30 cellular contexts compared by ENCODE assay signal in genomic region chr14:51938137-51938536, GRCh38. TPM values are rescaled to one million over a fixed set of nuclear protein-coding genes. Genes with fewer than 3 reads are reported as not detected.
DNase-seq lines count a peak whose midpoint lies in the region; ATAC-seq and TF ChIP-seq lines count a peak whose summit lies in the region.
"Had no signal": no experiment of that assay in that cellular context is flagged by ENCODE, and none has a peak within 500 bp of the region (broad histone marks: within the 10 kb centered on the region; RNA-seq: fewer than 3 reads in every experiment).

No MANE protein-coding gene starts in this region.

- H3K27me3 Mint-ChIP-seq in activated naive CD4-positive, alpha-beta T cell treated with anti-CD3 and anti-CD28 coated beads, Interleukin-2, amount 50 U/mL, for 24 hours, result no peaks in the 10 kb centered on the region
- no peaks in the 10 kb centered on the region for H3K27me3 Mint-ChIP-seq in brain
- no peaks in the 10 kb centered on the region for H3K27me3 Mint-ChIP-seq in memory B cell
- H3K27me3 Mint-ChIP-seq: activated CD4-positive, alpha-beta memory T cell treated with anti-CD3 and anti-CD28 coated beads for 36 hours; B cell; IgD-negative memory B cell had no signal

- no peak for DNase-seq in activated naive CD4-positive, alpha-beta T cell (lab: John Stamatoyannopoulos, UW)
- no peak for DNase-seq in memory B cell (ENCODE audit: low spot score in 2 of 2)
- DNase-seq in tibial nerve (ENCODE audit: low spot score in 2 of 2), result no peak
- no peak for DNase-seq in effector CD4-positive, alpha-beta T cell
- DNase-seq: 8988T; activated CD4-positive, alpha-beta memory T cell treated with anti-CD3 and anti-CD28 coated beads for 36 hours; activated CD4-positive, CD25-positive, alpha-beta regulatory T cell; activated naive CD4-positive, alpha-beta T cell treated with Interleukin-2 at 50 U/mL for 16 hours; activated T-cell treated with anti-CD3 and anti-CD28 coated beads for 4 hours; caudate nucleus; erythroblast; kidney; lower lobe of right lung; NCI-H1436; NCI-H2171; NCI-H69; occipital lobe; retina; RPMI8226; stimulated activated CD4-positive, alpha-beta T cell treated with anti-CD3 and anti-CD28 coated beads, Interleukin-4, amount 100 ng/mL, for 1 hour; stomach; T1000; upper lobe of left lung had no signal

- peak overlapping the region; percentile 26 for H3K27ac ChIP-seq in subcutaneous abdominal adipose tissue (ENCODE audit: low read depth, low read length)
- H3K27ac ChIP-seq in tibial nerve, result peak overlapping the region in 2 of 4 donors; percentile 14 to 76
- H3K27ac ChIP-seq: lower lobe of right lung, SK-N-MC, stomach, upper lobe of left lung had no signal

- no peaks in the 10 kb centered on the region for H3K9me3 Mint-ChIP-seq in activated naive CD4-positive, alpha-beta T cell treated with anti-CD3 and anti-CD28 coated beads, Interleukin-2, amount 50 U/mL, for 24 hours
- H3K9me3 Mint-ChIP-seq in brain (peaks cover 0 to 3% (median 0%) of the 10 kb centered on the region in 5 experiments), memory B cell (no peaks in the 10 kb centered on the region)

- H3K27me3 ChIP-seq in subcutaneous abdominal adipose tissue (ENCODE audit: control insufficient read depth in 5 of 5, insufficient read depth in 4 of 5, low read length in 5 of 5) (no peaks in the 10 kb centered on the region), tibial nerve (no peaks in the 10 kb centered on the region)
- H3K27me3 ChIP-seq: stomach, upper lobe of left lung had no signal

- H3K9me3 ChIP-seq in subcutaneous abdominal adipose tissue (ENCODE audit: control insufficient read depth in 5 of 5, low read length in 5 of 5), result no peaks in the 10 kb centered on the region
- H3K9me3 ChIP-seq in tibial nerve, result no peaks in the 10 kb centered on the region
- H3K9me3 ChIP-seq: lower lobe of right lung, stomach, upper lobe of left lung had no signal

- peaks cover 64% of the 10 kb centered on the region for H3K4me1 Mint-ChIP-seq in activated naive CD4-positive, alpha-beta T cell treated with anti-CD3 and anti-CD28 coated beads, Interleukin-2, amount 50 U/mL, for 24 hours
- H3K4me1 Mint-ChIP-seq in brain (peaks cover 66% of the 10 kb centered on the region), memory B cell (peaks cover 22% of the 10 kb centered on the region)

- no peak overlapping the region for H3K9ac ChIP-seq in subcutaneous abdominal adipose tissue (ENCODE audit: low read length in 5 of 5)

- H3K4me3 Mint-ChIP-seq in activated naive CD4-positive, alpha-beta T cell treated with anti-CD3 and anti-CD28 coated beads, Interleukin-2, amount 50 U/mL, for 24 hours, result no peak overlapping the region
- no peak overlapping the region for H3K4me3 Mint-ChIP-seq in brain
- no peak overlapping the region for H3K4me3 Mint-ChIP-seq in memory B cell
- H3K4me3 Mint-ChIP-seq: activated CD4-positive, alpha-beta memory T cell treated with anti-CD3 and anti-CD28 coated beads for 36 hours; B cell; IgD-negative memory B cell had no signal

- H3K4me3 ChIP-seq in subcutaneous abdominal adipose tissue (ENCODE audit: low read depth in 1 of 5, low read length in 5 of 5), result no peak overlapping the region
- H3K4me3 ChIP-seq in tibial nerve, result no peak overlapping the region
- H3K4me3 ChIP-seq: lower lobe of right lung, SK-N-MC, stomach, upper lobe of left lung had no signal

- WGBS in tibial nerve, 2 donors, result 47 to 48% methylated on average over 1 of the region's 1 CpG

- H3K4me1 ChIP-seq in subcutaneous abdominal adipose tissue (ENCODE audit: control insufficient read depth in 5 of 5, insufficient read depth in 5 of 5, low read length in 5 of 5) (peaks cover 0 to 25% (median 17%) of the 10 kb centered on the region in 5 donors), tibial nerve (peaks cover 0 to 31% (median 4%) of the 10 kb centered on the region in 4 donors)
- H3K4me1 ChIP-seq: lower lobe of right lung, stomach, upper lobe of left lung had no signal

- no peak for TF ChIP-seq POLR2A in tibial nerve (IDR thresholded peaks at IDR 0.05)

- H3K36me3 Mint-ChIP-seq in activated naive CD4-positive, alpha-beta T cell treated with anti-CD3 and anti-CD28 coated beads, Interleukin-2, amount 50 U/mL, for 24 hours, result peaks cover 29% of the 10 kb centered on the region
- H3K36me3 Mint-ChIP-seq in brain, result peaks cover 45% of the 10 kb centered on the region
- H3K36me3 Mint-ChIP-seq in memory B cell, result peaks cover 11% of the 10 kb centered on the region

- H3K27ac Mint-ChIP-seq in activated naive CD4-positive, alpha-beta T cell treated with anti-CD3 and anti-CD28 coated beads, Interleukin-2, amount 50 U/mL, for 24 hours, result peak overlapping the region; percentile 80
- peak overlapping the region in 4 of 5 experiments; percentile 28 to 94 (median 58) for H3K27ac Mint-ChIP-seq in brain
- peak overlapping the region; percentile 73 for H3K27ac Mint-ChIP-seq in memory B cell
- H3K27ac Mint-ChIP-seq: activated CD4-positive, alpha-beta memory T cell treated with anti-CD3 and anti-CD28 coated beads for 36 hours; B cell; IgD-negative memory B cell had no signal

- no peaks in the 10 kb centered on the region for H3K36me3 ChIP-seq in subcutaneous abdominal adipose tissue (ENCODE audit: control insufficient read depth in 5 of 5, insufficient read depth in 5 of 5, low read length in 5 of 5)
- H3K36me3 ChIP-seq in tibial nerve, result no peaks in the 10 kb centered on the region
- H3K36me3 ChIP-seq: lower lobe of right lung, stomach, upper lobe of left lung had no signal

- no peak for ATAC-seq in memory B cell (ENCODE audit: low read depth)
- ATAC-seq in HG03469 (IDR thresholded peaks at IDR 0.05; ENCODE audit: unreplicated experiment), result no peak
- ATAC-seq: lower lobe of right lung had no signal

- no peak for TF ChIP-seq CTCF in brain (conservative IDR thresholded peaks at IDR 0.05)
- TF ChIP-seq CTCF in tibial nerve (IDR thresholded peaks at IDR 0.05), result no peak

- TF ChIP-seq EP300 in tibial nerve (IDR thresholded peaks at IDR 0.05), result no peak

RNA-seq across cellular contexts. Expression of gene RTRAF, which starts 51.2 kb away (rescaled TPM):
- polyA plus RNA-seq in brain (ENCODE audit: insufficient read depth, low read depth, low replicate concordance), result 178 TPM
- total RNA-seq in tibial nerve, result 10 to 100 TPM; 16.7 to 50.7 (median 35.7) TPM
